ENCODE assay signal across 15 cellular contexts in the genomic region with DNA sequence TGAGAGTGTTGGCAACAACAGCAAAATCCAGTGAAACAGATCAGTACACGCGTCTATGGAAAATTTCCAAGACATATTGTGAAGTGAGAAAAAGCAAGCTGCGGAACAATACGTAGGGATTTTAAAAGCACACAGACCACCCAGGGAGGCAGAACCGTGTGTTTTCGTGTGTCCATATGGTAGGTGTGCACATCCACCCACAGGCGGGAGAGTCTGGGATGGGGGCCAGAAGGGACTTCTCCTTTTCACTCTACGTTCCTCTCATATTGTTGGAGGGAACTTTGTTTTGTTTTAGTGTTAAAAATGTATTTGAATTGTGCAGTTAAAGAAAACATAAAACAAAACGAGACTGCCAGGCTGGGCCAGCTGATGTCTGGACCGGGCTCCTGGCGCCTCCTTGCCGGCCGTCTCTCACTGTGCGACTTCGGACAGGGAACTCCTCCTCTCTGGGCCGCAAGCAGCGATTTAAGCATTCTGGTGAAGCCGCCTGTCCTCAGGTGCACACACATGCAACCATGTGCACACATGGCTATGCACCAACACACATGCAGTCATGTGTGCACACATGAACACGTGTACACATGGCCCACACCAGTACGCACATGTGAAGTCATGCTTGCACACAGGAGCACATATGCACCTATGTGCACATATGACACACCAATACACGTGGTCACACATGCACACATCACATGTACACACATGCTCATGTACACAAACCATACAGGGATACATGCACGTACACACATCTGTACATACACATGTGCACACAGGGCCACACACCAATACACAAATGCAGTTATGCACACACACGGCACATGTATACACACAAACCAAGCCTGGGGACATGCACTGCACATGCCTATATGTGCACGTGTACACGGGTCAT.
DNase-seq lines count a peak whose midpoint lies in the region; ATAC-seq and TF ChIP-seq lines count a peak whose summit lies in the region.
"Had no signal": no experiment of that assay in that cellular context is flagged by ENCODE, and none has a peak within 500 bp of the region (broad histone marks: within the 10 kb centered on the region; RNA-seq: fewer than 3 reads in every experiment).

No MANE protein-coding gene starts in this region.

- H4K20me1 ChIP-seq in mammary epithelial cell (ENCODE audit: insufficient read depth, low read length) = no peaks in the 10 kb centered on the region

- H3K36me3 Mint-ChIP-seq in nephron (ENCODE audit: low read depth) = no peaks in the 10 kb centered on the region

- H3K4me3 Mint-ChIP-seq in nephron = peak overlapping the region in 2 of 3 experiments; percentile 53
- H3K4me3 Mint-ChIP-seq: memory B cell, T-cell had no signal

- in situ Hi-C loops in KBM-7 (cut with MboI; ENCODE audit: low pct_unique_long_range_greater_than_20kb, low sequenced_read_pairs) (no loop called here), mammary epithelial cell (cut with MboI; ENCODE audit: low sequenced_read_pairs in 2 of 2) (no loop called here)

- no peak for ATAC-seq in GM21447 (IDR thresholded peaks at IDR 0.05; ENCODE audit: unreplicated experiment)
- ATAC-seq in HG02642 (IDR thresholded peaks at IDR 0.05; ENCODE audit: poor library complexity, unreplicated experiment) = no peak

- TF ChIP-seq CTCF in AG10803 (conservative IDR thresholded peaks at IDR 0.05; ENCODE audit: low read length) = no peak
- TF ChIP-seq CTCF in nephron (IDR thresholded peaks at IDR 0.05; ENCODE audit: unreplicated experiment in 3 of 3) = no peak
- TF ChIP-seq CTCF in mammary epithelial cell (conservative IDR thresholded peaks at IDR 0.05 in 1 of 2, IDR thresholded peaks at IDR 0.05 in 1 of 2; ENCODE audit: extremely low read depth in 1 of 2, insufficient read depth in 1 of 2, low read depth in 1 of 2, low read length in 2 of 2) = no peak

- no peaks in the 10 kb centered on the region for H3K27me3 ChIP-seq in mammary epithelial cell (ENCODE audit: insufficient read depth, low read length)
- H3K27me3 ChIP-seq: BLaER1 had no signal

- dilution Hi-C loops in mammary epithelial cell (cut with HindIII; ENCODE audit: low sequenced_read_pairs) = no loop called here

- DNase-seq in AG10803 (ENCODE audit: low read depth) (peak; percentile 25), KBM-7 (peak; percentile 67), cerebellum (ENCODE audit: low spot score) (peak; percentile 36), mammary epithelial cell (no peak), NCI-H748 treated with DMSO at 0.1 percent for 48 hours (lab: John Stamatoyannopoulos, UW) (no peak)
- DNase-seq: activated CD4-positive, alpha-beta T cell treated with anti-CD3 and anti-CD28 coated beads, Interleukin-2, amount 50 U/mL, for 48 hours; activated naive CD4-positive, alpha-beta T cell treated with Interleukin-2 at 50 U/mL for 16 hours; T-cell had no signal

- H3K4me1 Mint-ChIP-seq in nephron = peaks cover 27% of the 10 kb centered on the region
- H3K4me1 Mint-ChIP-seq: memory B cell, T-cell had no signal

- CTCF ChIA-PET in mammary epithelial cell (lab: Charles Lee; ENCODE audit: low non-redundant PET) = no interaction called here

- no peaks in the 10 kb centered on the region for H3K9me3 ChIP-seq in mammary epithelial cell (replicated peaks; ENCODE audit: insufficient read depth, low read length)
- H3K9me3 ChIP-seq: BLaER1, prostate gland, tibial artery had no signal

- no peaks in the 10 kb centered on the region for H3K9me3 Mint-ChIP-seq in nephron
- H3K9me3 Mint-ChIP-seq: memory B cell, T-cell had no signal

- intact Hi-C loops in mammary epithelial cell (cut with micrococcal nuclease) = loop anchor here (5.0 kb wide), 2 partner anchors 144 to 396 kb away; no protein-coding TSS in a partner anchor

- WGBS in mammary epithelial cell (ENCODE audit: low coverage, missing lambda C conversion rate) = 42% methylated on average over 22 of the region's 25 CpGs

- H3K79me2 ChIP-seq in mammary epithelial cell (ENCODE audit: insufficient read depth, low read length) = no peaks in the 10 kb centered on the region

- peak overlapping the region; percentile 61 to 93 (median 89) for H3K27ac Mint-ChIP-seq in nephron
- H3K27ac Mint-ChIP-seq: memory B cell, T-cell had no signal

- H2AFZ ChIP-seq in mammary epithelial cell (ENCODE audit: low read depth, low read length) = no peak overlapping the region

- no peak overlapping the region for H3K9ac ChIP-seq in mammary epithelial cell (ENCODE audit: insufficient read depth, low read length)
- H3K9ac ChIP-seq: BLaER1 had no signal

- peaks cover 8% of the 10 kb centered on the region for H3K27me3 Mint-ChIP-seq in nephron (ENCODE audit: low read depth)
- H3K27me3 Mint-ChIP-seq: memory B cell, T-cell had no signal

- no peak overlapping the region for H3K4me2 ChIP-seq in mammary epithelial cell (ENCODE audit: insufficient read depth, low read depth, low read length)

- no TSS peak for BruUV-seq in mammary epithelial cell (replicated peaks; lab: Mats Ljungman, UMichigan)

- H3K27ac ChIP-seq in mammary epithelial cell (ENCODE audit: insufficient read depth, low read depth, low read length) = no peak overlapping the region
- H3K27ac ChIP-seq: BLaER1, prostate gland, tibial artery had no signal

- H3K36me3 ChIP-seq in mammary epithelial cell (ENCODE audit: insufficient read depth, low read length) = no peaks in the 10 kb centered on the region
- H3K36me3 ChIP-seq: prostate gland had no signal

- H3K4me1 ChIP-seq in mammary epithelial cell (ENCODE audit: insufficient read depth, low read length) = no peaks in the 10 kb centered on the region

- no peak overlapping the region for H3K4me3 ChIP-seq in AG10803 (ENCODE audit: low read length)
- H3K4me3 ChIP-seq in mammary epithelial cell (replicated peaks in 1 of 3; ENCODE audit: insufficient read depth in 1 of 3, low read depth in 2 of 3, low read length in 3 of 3) = no peak overlapping the region
- H3K4me3 ChIP-seq: BLaER1 had no signal

Comparison
In these comparisons a context has a peak if more than half of its experiments do, and no peak if none do; other contexts are left out.
1. DNase-seq: peak in AG10803 (single experiment), KBM-7 (single experiment) and cerebellum (single experiment); none in mammary epithelial cell (single experiment) and NCI-H748 treated with DMSO at 0.1 percent for 48 hours (single experiment).